In genomic region chr7:100567045-100567730, GRCh38 we compare ENCODE assay signal across 1 cellular context.
A peak's percentile ranks its signal among the peaks of the same experiment; 100 is the strongest.
TF ChIP-seq lines count a peak whose summit lies in the region.

No MANE protein-coding gene starts in this region.

TF ChIP-seq in HEK293, 187 proteins besides CTCF, POLR2A, EP300 and RAD21 (continued from another document):
- TF ChIP-seq ZBTB10 (tag by site-specific recombination; IDR thresholded peaks at IDR 0.05) (no peak), ZNF391 (tag by site-specific recombination; IDR thresholded peaks at IDR 0.05; ENCODE audit: borderline replicate concordance, low read depth) (no peak), ZBTB26 (tag by site-specific recombination; optimal IDR thresholded peaks at IDR 0.05) (peak; percentile 2), ZNF404 (tag by site-specific recombination; IDR thresholded peaks at IDR 0.05) (no peak), ZFP41 (tag by site-specific recombination; IDR thresholded peaks at IDR 0.05; ENCODE audit: borderline replicate concordance) (no peak), ZBTB44 (tag by site-specific recombination; IDR thresholded peaks at IDR 0.05) (no peak), ZNF747 (tag by site-specific recombination; IDR thresholded peaks at IDR 0.05) (no peak), ZNF292 (tag by site-specific recombination; IDR thresholded peaks at IDR 0.05; ENCODE audit: borderline replicate concordance, low read depth) (no peak), ZNF341 (tag by site-specific recombination; IDR thresholded peaks at IDR 0.05; ENCODE audit: low read depth) (peak; percentile 93), ZNF133 (tag by site-specific recombination; IDR thresholded peaks at IDR 0.05) (no peak), ZBTB48 (tag by site-specific recombination; IDR thresholded peaks at IDR 0.05) (no peak), ZNF16 (tag by site-specific recombination; IDR thresholded peaks at IDR 0.05; ENCODE audit: low read depth) (no peak), ZNF549 (tag by site-specific recombination; IDR thresholded peaks at IDR 0.05) (no peak)
- TF ChIP-seq, protein P1, sequence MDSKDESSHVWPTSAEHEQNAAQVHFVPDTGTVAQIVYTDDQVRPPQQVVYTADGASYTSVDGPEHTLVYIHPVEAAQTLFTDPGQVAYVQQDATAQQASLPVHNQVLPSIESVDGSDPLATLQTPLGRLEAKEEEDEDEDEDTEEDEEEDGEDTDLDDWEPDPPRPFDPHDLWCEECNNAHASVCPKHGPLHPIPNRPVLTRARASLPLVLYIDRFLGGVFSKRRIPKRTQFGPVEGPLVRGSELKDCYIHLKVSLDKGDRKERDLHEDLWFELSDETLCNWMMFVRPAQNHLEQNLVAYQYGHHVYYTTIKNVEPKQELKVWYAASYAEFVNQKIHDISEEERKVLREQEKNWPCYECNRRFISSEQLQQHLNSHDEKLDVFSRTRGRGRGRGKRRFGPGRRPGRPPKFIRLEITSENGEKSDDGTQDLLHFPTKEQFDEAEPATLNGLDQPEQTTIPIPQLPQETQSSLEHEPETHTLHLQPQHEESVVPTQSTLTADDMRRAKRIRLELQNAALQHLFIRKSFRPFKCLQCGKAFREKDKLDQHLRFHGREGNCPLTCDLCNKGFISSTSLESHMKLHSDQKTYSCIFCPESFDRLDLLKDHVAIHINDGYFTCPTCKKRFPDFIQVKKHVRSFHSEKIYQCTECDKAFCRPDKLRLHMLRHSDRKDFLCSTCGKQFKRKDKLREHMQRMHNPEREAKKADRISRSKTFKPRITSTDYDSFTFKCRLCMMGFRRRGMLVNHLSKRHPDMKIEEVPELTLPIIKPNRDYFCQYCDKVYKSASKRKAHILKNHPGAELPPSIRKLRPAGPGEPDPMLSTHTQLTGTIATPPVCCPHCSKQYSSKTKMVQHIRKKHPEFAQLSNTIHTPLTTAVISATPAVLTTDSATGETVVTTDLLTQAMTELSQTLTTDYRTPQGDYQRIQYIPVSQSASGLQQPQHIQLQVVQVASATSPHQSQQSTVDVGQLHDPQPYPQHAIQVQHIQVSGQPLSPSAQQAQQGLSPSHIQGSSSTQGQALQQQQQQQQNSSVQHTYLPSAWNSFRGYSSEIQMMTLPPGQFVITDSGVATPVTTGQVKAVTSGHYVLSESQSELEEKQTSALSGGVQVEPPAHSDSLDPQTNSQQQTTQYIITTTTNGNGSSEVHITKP (tag by site-specific recombination; IDR thresholded peaks at IDR 0.05) = peak; percentile 54
